In the genomic region with DNA sequence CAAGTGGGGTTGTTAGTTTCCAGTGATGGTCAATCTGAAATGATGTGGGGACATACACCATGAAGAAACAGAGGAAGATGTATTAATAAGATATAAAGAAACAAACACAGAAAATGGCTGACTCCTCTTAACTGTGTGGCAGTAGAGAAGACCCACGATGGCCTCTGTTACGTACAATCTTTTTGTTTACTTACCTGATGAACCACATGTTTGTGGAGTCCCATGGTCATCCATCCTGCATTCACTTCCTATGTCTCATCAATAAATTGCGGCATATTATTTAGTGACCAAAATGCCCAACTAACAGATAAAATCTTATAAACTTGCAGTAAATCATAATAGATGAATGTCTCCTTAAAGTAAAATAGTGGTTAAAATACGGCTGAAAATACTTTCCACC, we compare ENCODE assay signal across 6 cellular contexts.
"Had no signal": no experiment of that assay in that cellular context is flagged by ENCODE, and none has a peak within 500 bp of the region (broad histone marks: within the 10 kb centered on the region; RNA-seq: fewer than 3 reads in every experiment).

No MANE protein-coding gene starts in this region.

- DNase-seq: GOT3, H9, HCEC 1CT, IMR-90, KG1 had no signal

- H3K4me1 Mint-ChIP-seq: H9 had no signal

- ATAC-seq: K562 had no signal

- H3K4me3 ChIP-seq: K562 had no signal

- H3K27ac Mint-ChIP-seq: H9 had no signal

- H3K4me3 Mint-ChIP-seq: H9 had no signal
